ENCODE assay signal across 10 cellular contexts in the genomic region with DNA sequence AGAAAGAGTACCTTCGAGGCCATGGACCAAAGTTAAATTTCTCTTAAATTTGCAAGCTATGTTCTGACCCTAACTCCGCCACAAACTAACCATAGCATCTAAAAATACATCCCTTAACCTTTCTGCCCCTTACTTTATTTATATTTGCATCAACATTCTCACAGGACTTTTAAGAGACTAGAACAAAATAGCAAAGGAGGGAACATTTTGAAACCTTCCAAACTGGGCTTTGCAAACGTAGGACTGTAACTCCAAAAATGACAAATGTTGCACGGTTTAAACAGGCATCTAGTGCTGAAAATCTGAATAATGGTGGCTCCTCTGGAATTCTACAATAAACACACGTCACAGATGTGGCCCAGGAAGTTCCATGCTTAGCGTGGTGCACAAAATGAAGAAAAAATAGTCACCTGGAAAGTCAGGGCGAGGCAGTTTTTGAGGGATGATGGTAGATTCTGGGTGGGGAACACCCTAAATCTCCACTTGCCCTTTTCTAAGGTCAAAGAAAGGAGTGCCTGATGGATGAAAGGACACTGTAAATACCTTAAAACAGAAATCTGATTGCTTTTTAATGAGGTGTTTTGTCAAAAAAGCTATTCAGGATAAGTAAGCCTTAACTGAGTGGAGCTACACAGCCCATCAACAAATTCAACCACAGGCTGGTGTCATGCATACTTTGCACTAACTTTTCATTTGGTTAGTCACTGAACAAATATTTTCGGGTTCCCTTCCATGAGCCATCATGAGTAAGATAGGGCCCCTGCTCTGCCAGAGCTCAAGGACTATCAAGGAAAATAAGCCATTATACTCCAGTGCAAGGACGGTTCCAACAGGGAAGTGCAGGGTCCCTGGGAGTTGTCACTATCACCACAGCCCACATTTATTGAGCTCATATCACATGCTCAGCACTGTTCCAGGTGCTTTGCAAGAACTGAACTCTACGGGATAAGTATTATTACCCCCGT. TPM values are rescaled to one million over a fixed set of nuclear protein-coding genes. Genes with fewer than 3 reads are reported as not detected.
DNase-seq lines count a peak whose midpoint lies in the region; ATAC-seq, FAIRE-seq and TF ChIP-seq lines count a peak whose summit lies in the region.
"Had no signal": no experiment of that assay in that cellular context is flagged by ENCODE, and none has a peak within 500 bp of the region (broad histone marks: within the 10 kb centered on the region; RNA-seq: fewer than 3 reads in every experiment).

No MANE protein-coding gene starts in this region.

- no peak overlapping the region for H3K4me3 ChIP-seq in epithelial cell of proximal tubule (ENCODE audit: low read depth, low read length)

- FAIRE-seq in RCC 7860 (lab: Jason Lieb, UNC): peak; percentile 91

- in situ Hi-C loops in Caki2 (cut with HindIII; ENCODE audit: low pct_unique_long_range_greater_than_20kb, low sequenced_read_pairs): no loop called here

- no peaks in the 10 kb centered on the region for H3K27me3 Mint-ChIP-seq in naive B cell
- H3K27me3 Mint-ChIP-seq: activated CD4-positive, alpha-beta T cell treated with anti-CD3 and anti-CD28 coated beads, Interleukin-2, amount 10 ng/mL, durations not matched to agents 7 days and 5 days had no signal

- no peaks in the 10 kb centered on the region for H3K9me3 Mint-ChIP-seq in naive B cell
- H3K9me3 Mint-ChIP-seq: activated CD4-positive, alpha-beta T cell treated with anti-CD3 and anti-CD28 coated beads, Interleukin-2, amount 10 ng/mL, durations not matched to agents 7 days and 5 days had no signal

- H3K27ac Mint-ChIP-seq in naive B cell: peak overlapping the region; percentile 23 to 84 (median 50)
- H3K27ac Mint-ChIP-seq: activated CD4-positive, alpha-beta T cell treated with anti-CD3 and anti-CD28 coated beads, Interleukin-2, amount 10 ng/mL, durations not matched to agents 7 days and 5 days had no signal

- ATAC-seq in naive B cell (ENCODE audit: low read depth in 2 of 2) (no peak), HG02642 (IDR thresholded peaks at IDR 0.05; ENCODE audit: poor library complexity, unreplicated experiment) (no peak)

- H3K4me3 Mint-ChIP-seq in naive B cell: peak overlapping the region in 7 of 8 donors; percentile 22 to 81 (median 59)
- H3K4me3 Mint-ChIP-seq: activated CD4-positive, alpha-beta T cell treated with anti-CD3 and anti-CD28 coated beads, Interleukin-2, amount 10 ng/mL, durations not matched to agents 7 days and 5 days had no signal

- no peak for TF ChIP-seq CTCF in epithelial cell of proximal tubule (conservative IDR thresholded peaks at IDR 0.05; ENCODE audit: low read depth, low read length)

- peaks cover 10 to 13% of the 10 kb centered on the region in 2 donors for H3K36me3 Mint-ChIP-seq in naive B cell

- peaks cover 78 to 97% (median 92%) of the 10 kb centered on the region in 3 donors for H3K4me1 Mint-ChIP-seq in naive B cell

- DNase-seq in Caki2 (ENCODE audit: low read depth) (peak; percentile 88), RCC 7860 (ENCODE audit: low spot score) (peak; percentile 87), epithelial cell of proximal tubule (ENCODE audit: low read depth) (peak; percentile 77), naive B cell (no peak), NOMO-1 (lab: John Stamatoyannopoulos, UW; ENCODE audit: unreplicated experiment in 2 of 2) (no peak), Ammon's horn (ENCODE audit: low spot score) (no peak), GM19240 (ENCODE audit: insufficient read length, low spot score) (no peak)
- DNase-seq: activated CD4-positive, alpha-beta T cell treated with anti-CD3 and anti-CD28 coated beads, Interleukin-2, amount 10 ng/mL, durations not matched to agents 7 days and 5 days; NCI-H1694 treated with DMSO at 0.1 percent for 48 hours had no signal

RNA-seq across cellular contexts. Expression of gene ARHGAP17, which starts 21.2 kb away (rescaled TPM):
- total RNA-seq in Caki2 (2014; rRNA removed; shearing (Covaris generic); ENCODE audit: low replicate concordance): 17.6 and 20.2 TPM in 2 replicates
- 21.2 and 38.2 TPM in 2 replicates for total RNA-seq in epithelial cell of proximal tubule
- 100 to 1,000 TPM in 4 of 6 donors, 10 to 100 TPM in 2; 90.5 to 200 (median 115) TPM for polyA plus RNA-seq in naive B cell (ENCODE audit: low read depth in 6 of 6)

Comparison
In these comparisons a context has a peak if more than half of its experiments do, and no peak if none do; other contexts are left out.
1. DNase-seq: peak in Caki2 (single experiment), RCC 7860 (single experiment) and epithelial cell of proximal tubule (single experiment); none in naive B cell (single experiment), NOMO-1 (0 of 2), Ammon's horn (single experiment) and GM19240 (single experiment).